In the genomic region with DNA sequence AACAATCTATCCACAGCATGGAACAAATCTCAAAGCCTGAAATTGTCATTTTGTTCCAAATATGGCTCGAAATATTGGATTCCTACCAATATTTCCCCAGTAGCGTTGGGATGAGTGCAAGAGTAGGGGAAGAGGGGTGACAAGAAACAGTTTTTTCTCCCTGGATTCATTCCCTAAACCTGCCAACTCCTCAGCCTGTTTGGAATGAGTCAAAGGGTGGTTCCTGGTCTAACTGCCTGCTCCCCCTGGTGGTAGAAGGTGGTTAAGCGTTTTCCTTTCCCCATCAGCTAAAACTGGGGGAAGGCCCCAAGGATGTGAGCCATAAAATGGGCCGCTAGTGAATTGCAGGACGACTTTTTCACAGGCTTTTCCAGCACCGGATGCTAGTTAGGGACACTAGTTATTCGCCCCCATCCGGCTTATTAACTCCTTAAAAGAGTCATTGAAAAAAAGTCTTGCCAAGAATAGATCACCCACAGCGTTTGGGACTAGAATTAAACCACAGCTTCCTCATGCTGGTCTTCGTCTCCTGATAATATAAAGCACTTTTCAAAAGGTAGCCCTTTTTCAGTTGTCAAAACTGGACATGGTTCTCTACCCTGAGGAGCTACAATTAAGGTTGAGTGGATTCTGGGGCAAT, we compare ENCODE assay signal across 8 cellular contexts.
DNase-seq lines count a peak whose midpoint lies in the region; ATAC-seq and TF ChIP-seq lines count a peak whose summit lies in the region.

No MANE protein-coding gene starts in this region.

- intact Hi-C loops in activated CD4-positive, alpha-beta memory T cell treated with anti-CD3 and anti-CD28 coated beads for 36 hours (cut with micrococcal nuclease): loop anchor here (1.0 to 10.0 kb wide), 3 partner anchors 32 to 253 kb away; no protein-coding TSS in a partner anchor
- intact Hi-C loops in mucosa of descending colon (cut with DNase I, micrococcal nuclease): no loop called here

- no peaks in the 10 kb centered on the region for H3K27me3 Mint-ChIP-seq in activated CD4-positive, alpha-beta memory T cell treated with anti-CD3 and anti-CD28 coated beads for 36 hours
- no peaks in the 10 kb centered on the region for H3K27me3 Mint-ChIP-seq in effector memory CD8-positive, alpha-beta T cell

- H3K36me3 ChIP-seq in mucosa of descending colon (ENCODE audit: low read depth): no peaks in the 10 kb centered on the region

- TF ChIP-seq CTCF in GM12865 (IDR thresholded peaks at IDR 0.05; ENCODE audit: insufficient read depth, low read depth, low read length, missing control alignments): peak; percentile 94
- peak; percentile 69 for TF ChIP-seq CTCF in mucosa of descending colon (IDR thresholded peaks at IDR 0.05)

- H3K36me3 Mint-ChIP-seq in activated CD4-positive, alpha-beta memory T cell treated with anti-CD3 and anti-CD28 coated beads for 36 hours: no peaks in the 10 kb centered on the region
- H3K36me3 Mint-ChIP-seq in effector memory CD8-positive, alpha-beta T cell (ENCODE audit: insufficient read depth): no peaks in the 10 kb centered on the region

- POLR2A ChIA-PET in activated CD4-positive, alpha-beta memory T cell treated with anti-CD3 and anti-CD28 coated beads for 36 hours (lab: Charles Lee): no interaction called here

- no peaks in the 10 kb centered on the region for H3K4me1 ChIP-seq in mucosa of descending colon (ENCODE audit: low read depth)

- ATAC-seq in HG02623 (IDR thresholded peaks at IDR 0.05; ENCODE audit: unreplicated experiment) (peak; percentile 57), mucosa of descending colon (peak; percentile 89), GM18870 (IDR thresholded peaks at IDR 0.05; ENCODE audit: unreplicated experiment) (no peak)
- peak; percentile 68 for ATAC-seq in effector memory CD8-positive, alpha-beta T cell (replicated peaks)

- CTCF ChIA-PET in activated CD4-positive, alpha-beta memory T cell treated with anti-CD3 and anti-CD28 coated beads for 36 hours (lab: Charles Lee): interaction anchor here (0.6 to 7.5 kb wide), 26 partner anchors 8 to 257 kb away, joined by 3 to 161 read pairs (median 4); no protein-coding TSS in a partner anchor

- peak; percentile 59 for DNase-seq in GM12865 (ENCODE audit: low read depth)
- peak; percentile 7 for DNase-seq in NCI-H345 treated with DMSO at 0.1 percent for 48 hours (lab: John Stamatoyannopoulos, UW; ENCODE audit: unreplicated experiment)
- DNase-seq in activated CD4-positive, alpha-beta memory T cell treated with anti-CD3 and anti-CD28 coated beads for 36 hours: peak; percentile 70
- DNase-seq in effector memory CD8-positive, alpha-beta T cell: peak; percentile 62 to 65 (median 65)
- DNase-seq in mucosa of descending colon: peak in 2 of 3 donors; percentile 29 to 87
- peak; percentile 14 to 19 for DNase-seq in stimulated activated CD8-positive, alpha-beta memory T cell treated with anti-CD3 and anti-CD28 coated beads, Interleukin-7, amount 100 ng/mL, for 4 hours (ENCODE audit: low read depth in 2 of 2)

- no peak overlapping the region for H3K27ac Mint-ChIP-seq in activated CD4-positive, alpha-beta memory T cell treated with anti-CD3 and anti-CD28 coated beads for 36 hours
- no peak overlapping the region for H3K27ac Mint-ChIP-seq in effector memory CD8-positive, alpha-beta T cell

- H3K4me3 ChIP-seq in GM12865 (ENCODE audit: low read depth, low read length) (no peak overlapping the region), mucosa of descending colon (no peak overlapping the region)

- H3K4me1 Mint-ChIP-seq in activated CD4-positive, alpha-beta memory T cell treated with anti-CD3 and anti-CD28 coated beads for 36 hours (ENCODE audit: low read depth): no peaks in the 10 kb centered on the region
- H3K4me1 Mint-ChIP-seq in effector memory CD8-positive, alpha-beta T cell (ENCODE audit: low read depth in 2 of 2): peaks cover 0 to 1% of the 10 kb centered on the region in 2 donors

- H3K9me3 Mint-ChIP-seq in activated CD4-positive, alpha-beta memory T cell treated with anti-CD3 and anti-CD28 coated beads for 36 hours: no peaks in the 10 kb centered on the region
- H3K9me3 Mint-ChIP-seq in effector memory CD8-positive, alpha-beta T cell: no peaks in the 10 kb centered on the region

- H3K4me3 Mint-ChIP-seq in activated CD4-positive, alpha-beta memory T cell treated with anti-CD3 and anti-CD28 coated beads for 36 hours: no peak overlapping the region
- H3K4me3 Mint-ChIP-seq in effector memory CD8-positive, alpha-beta T cell: no peak overlapping the region

- no peaks in the 10 kb centered on the region for H3K9me3 ChIP-seq in mucosa of descending colon

Comparison
In these comparisons a context has a peak if more than half of its experiments do, and no peak if none do; other contexts are left out.
1. DNase-seq: peak in every context shown above with its lines; median percentile 70 in activated CD4-positive, alpha-beta memory T cell treated with anti-CD3 and anti-CD28 coated beads for 36 hours; 65 in effector memory CD8-positive, alpha-beta T cell; 59 in GM12865; 58 in mucosa of descending colon; 16 in stimulated activated CD8-positive, alpha-beta memory T cell treated with anti-CD3 and anti-CD28 coated beads, Interleukin-7, amount 100 ng/mL, for 4 hours; 7 in NCI-H345 treated with DMSO at 0.1 percent for 48 hours.